ENCODE assay signal across 9 cellular contexts in the genomic region with DNA sequence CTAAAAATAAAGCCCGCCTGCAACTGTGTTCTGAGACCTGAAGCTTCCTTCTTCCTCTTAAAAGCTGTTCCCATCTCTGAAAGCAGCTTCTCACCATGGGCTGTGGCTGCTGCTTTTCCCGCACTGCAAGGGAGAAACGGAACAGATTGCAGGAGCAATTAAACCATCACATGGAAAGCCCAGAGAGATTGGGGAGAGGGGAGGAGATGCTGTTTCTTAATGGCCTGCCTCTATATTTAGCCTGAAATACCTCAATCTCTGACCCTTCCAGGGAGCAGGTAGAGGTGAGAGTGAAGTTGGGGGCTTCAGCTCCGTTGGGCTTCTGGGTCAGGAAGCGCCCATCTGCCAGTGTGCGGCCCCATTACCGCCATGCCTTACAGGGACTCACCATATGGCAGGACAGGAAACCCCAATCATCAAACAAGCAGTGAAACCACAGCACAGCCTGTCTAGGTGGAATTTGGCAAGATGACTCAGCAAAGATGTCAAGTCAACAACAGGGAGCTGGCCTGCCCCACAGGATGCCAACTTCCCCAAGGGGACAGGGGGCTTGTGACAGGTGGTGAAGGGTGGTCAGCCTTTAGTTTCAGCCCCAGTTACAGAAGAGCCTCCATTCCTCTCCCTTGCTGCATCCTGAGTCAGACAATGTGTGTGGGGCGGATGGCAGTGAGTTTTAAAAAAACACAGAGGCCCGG.
DNase-seq lines count a peak whose midpoint lies in the region; ATAC-seq and TF ChIP-seq lines count a peak whose summit lies in the region.
"Had no signal": no experiment of that assay in that cellular context is flagged by ENCODE, and none has a peak within 500 bp of the region (broad histone marks: within the 10 kb centered on the region; RNA-seq: fewer than 3 reads in every experiment).

No MANE protein-coding gene starts in this region.

- H3K9me3 Mint-ChIP-seq in memory B cell, result no peaks in the 10 kb centered on the region

- H3K9ac ChIP-seq in OCI-LY3 (ENCODE audit: low read length), result peak overlapping the region; percentile 73

- no peaks in the 10 kb centered on the region for H3K9me3 ChIP-seq in OCI-LY3 (ENCODE audit: insufficient read depth, low read length)
- H3K9me3 ChIP-seq: SJSA1 had no signal

- no peaks in the 10 kb centered on the region for H4K20me1 ChIP-seq in OCI-LY3 (ENCODE audit: insufficient read depth, low read length)

- H3K27ac Mint-ChIP-seq in memory B cell, result no peak overlapping the region

- H3K4me3 ChIP-seq in OCI-LY3 (ENCODE audit: low read length), result peak overlapping the region; percentile 21
- H3K4me3 ChIP-seq: SJSA1 had no signal

- no peaks in the 10 kb centered on the region for H3K27me3 Mint-ChIP-seq in memory B cell

- no peaks in the 10 kb centered on the region for H3K36me3 ChIP-seq in OCI-LY3 (replicated peaks; ENCODE audit: low read depth, low read length)
- H3K36me3 ChIP-seq: SJSA1 had no signal

- H3K27ac ChIP-seq in OCI-LY3 (ENCODE audit: low read length), result peak overlapping the region; percentile 89
- H3K27ac ChIP-seq: SJSA1 had no signal

- DNase-seq in NOMO-1 treated with DMSO at 0.1 percent for 48 hours (lab: John Stamatoyannopoulos, UW; ENCODE audit: unreplicated experiment) (peak; percentile 33), NOMO-1 treated with dmso at 0.1 percent for 144 hours (lab: John Stamatoyannopoulos, UW; ENCODE audit: unreplicated experiment) (no peak), memory B cell (ENCODE audit: low spot score in 2 of 2) (no peak), left ventricle myocardium superior (no peak), superior temporal gyrus (ENCODE audit: extremely low spot score) (no peak), ecto neural progenitor cell (ENCODE audit: low spot score) (no peak)

- H2AFZ ChIP-seq in OCI-LY3 (ENCODE audit: low read depth, low read length), result peak overlapping the region; percentile 10; the same call in 1 of the 2 replicates

- peaks cover 99% of the 10 kb centered on the region for H3K4me1 ChIP-seq in OCI-LY3 (ENCODE audit: low read length)
- H3K4me1 ChIP-seq: SJSA1 had no signal

- ATAC-seq in HG02610 (IDR thresholded peaks at IDR 0.05; ENCODE audit: unreplicated experiment), result peak; percentile 64
- peak; percentile 43 for ATAC-seq in memory B cell (ENCODE audit: low read depth)
- ATAC-seq in left ventricle myocardium superior, result no peak

- no peaks in the 10 kb centered on the region for H3K79me2 ChIP-seq in OCI-LY3 (ENCODE audit: low read length)

- H3K4me1 Mint-ChIP-seq in memory B cell, result peaks cover 25% of the 10 kb centered on the region

- no peaks in the 10 kb centered on the region for H3K27me3 ChIP-seq in OCI-LY3 (ENCODE audit: low read depth, low read length)
- H3K27me3 ChIP-seq: SJSA1 had no signal

- H3K36me3 Mint-ChIP-seq in memory B cell, result no peaks in the 10 kb centered on the region

- no peak for TF ChIP-seq CTCF in OCI-LY3 (IDR thresholded peaks at IDR 0.05; ENCODE audit: low read depth, low read length)

- H3K4me2 ChIP-seq in OCI-LY3 (ENCODE audit: low read length), result peak overlapping the region; percentile 51

- H3K4me3 Mint-ChIP-seq in memory B cell, result no peak overlapping the region

- intact Hi-C loops in left ventricle myocardium superior (cut with micrococcal nuclease), result no loop called here
